In genomic region chrX:97000682-97001393, GRCh38 we compare ENCODE assay signal across 30 cellular contexts.
"Had no signal": no experiment of that assay in that cellular context is flagged by ENCODE, and none has a peak within 500 bp of the region (broad histone marks: within the 10 kb centered on the region; RNA-seq: fewer than 3 reads in every experiment).

No MANE protein-coding gene starts in this region.

- H3K27ac Mint-ChIP-seq: activated CD4-positive, alpha-beta T cell treated with anti-CD3 and anti-CD28 coated beads for 36 hours; activated CD4-positive, alpha-beta T cell treated with anti-CD3 and anti-CD28 coated beads, Interleukin-2, amount 10 ng/mL, durations not matched to agents 7 days and 5 days; activated CD8-positive, alpha-beta T cell treated with anti-CD3 and anti-CD28 coated beads, Interleukin-2, amount 10 ng/mL, durations not matched to agents 7 days and 5 days; activated naive CD4-positive, alpha-beta T cell treated with anti-CD3 and anti-CD28 coated beads, Interleukin-2, amount 50 U/mL, for 72 hours; activated T-helper 2 cell treated with anti-CD3 and anti-CD28 coated beads, Interferon-gamma antibody, Interleukin-2, Interleukin-4, amounts not matched to agents 10 μg/mL and 5 μg/mL and 100 μg/mL, durations not matched to agents 14 hours and 24 hours and 36 hours; T-helper 2 cell treated with Interferon-gamma antibody and Interleukin-4, amounts not matched to agents 5 μg/mL and 100 μg/mL, for 36 hours had no signal

- H3K27me3 Mint-ChIP-seq: activated CD4-positive, alpha-beta T cell treated with anti-CD3 and anti-CD28 coated beads for 36 hours; activated CD4-positive, alpha-beta T cell treated with anti-CD3 and anti-CD28 coated beads, Interleukin-2, amount 10 ng/mL, durations not matched to agents 7 days and 5 days; central memory CD8-positive, alpha-beta T cell had no signal

- DNase-seq: activated CD4-positive, alpha-beta T cell treated with anti-CD3 and anti-CD28 coated beads for 36 hours; activated CD4-positive, alpha-beta T cell treated with anti-CD3 and anti-CD28 coated beads, Interleukin-2, amount 10 ng/mL, durations not matched to agents 7 days and 5 days; activated CD4-positive, alpha-beta T cell treated with anti-CD3 and anti-CD28 coated beads, Interleukin-2, amount 50 U/mL, for 48 hours; activated CD8-positive, alpha-beta memory T cell treated with anti-CD3 and anti-CD28 coated beads, Interleukin-2, amount 50 U/mL, for 4 hours; activated CD8-positive, alpha-beta T cell treated with anti-CD3 and anti-CD28 coated beads, Interleukin-2, amount 10 ng/mL, durations not matched to agents 7 days and 5 days; activated gamma-delta T cell; activated naive CD4-positive, alpha-beta T cell treated with Interleukin-2 at 50 U/mL for 16 hours; activated T-cell treated with anti-CD3 and anti-CD28 coated beads for 4 hours; activated T-cell treated with anti-CD3 and anti-CD28 coated beads, Interleukin-2, amount 50 U/mL, for 48 hours; adrenal gland; brain microvascular endothelial cell; Kasumi-1; KG1; MM.1S; NCI-H1105; NCI-H1417 treated with DMSO at 0.1 percent for 48 hours; NCI-H1930; NCI-H2081 treated with DMSO at 0.1 percent for 48 hours; NCI-H226; NCI-H446 treated with DMSO at 0.1 percent for 48 hours; NCI-H524; NCI-H69; SHP77; SJCRH30 had no signal

- H3K4me3 Mint-ChIP-seq: activated CD4-positive, alpha-beta T cell treated with anti-CD3 and anti-CD28 coated beads for 36 hours; activated CD4-positive, alpha-beta T cell treated with anti-CD3 and anti-CD28 coated beads, Interleukin-2, amount 10 ng/mL, durations not matched to agents 7 days and 5 days; activated CD8-positive, alpha-beta T cell treated with anti-CD3 and anti-CD28 coated beads, Interleukin-2, amount 10 ng/mL, durations not matched to agents 7 days and 5 days; central memory CD8-positive, alpha-beta T cell; T-helper 2 cell treated with Interferon-gamma antibody and Interleukin-4, amounts not matched to agents 5 μg/mL and 100 μg/mL, for 36 hours had no signal

- H3K9me3 Mint-ChIP-seq: activated CD4-positive, alpha-beta T cell treated with anti-CD3 and anti-CD28 coated beads, Interleukin-2, amount 10 ng/mL, durations not matched to agents 7 days and 5 days; activated T-helper 2 cell treated with anti-CD3 and anti-CD28 coated beads, Interferon-gamma antibody, Interleukin-2, Interleukin-4, amounts not matched to agents 10 μg/mL and 5 μg/mL and 100 μg/mL, durations not matched to agents 14 hours and 24 hours and 36 hours; central memory CD8-positive, alpha-beta T cell; T-helper 2 cell treated with Interferon-gamma antibody and Interleukin-4, amounts not matched to agents 5 μg/mL and 100 μg/mL, for 36 hours had no signal

- H3K36me3 Mint-ChIP-seq: activated naive CD4-positive, alpha-beta T cell treated with anti-CD3 and anti-CD28 coated beads, Interleukin-2, amount 50 U/mL, for 72 hours had no signal

- H3K4me1 Mint-ChIP-seq: activated CD4-positive, alpha-beta T cell treated with anti-CD3 and anti-CD28 coated beads for 36 hours; activated CD4-positive, alpha-beta T cell treated with anti-CD3 and anti-CD28 coated beads, Interleukin-2, amount 10 ng/mL, durations not matched to agents 7 days and 5 days; central memory CD8-positive, alpha-beta T cell had no signal

- ATAC-seq: activated CD4-positive, alpha-beta T cell treated with anti-CD3 and anti-CD28 coated beads for 36 hours; activated CD4-positive, CD25-positive, alpha-beta regulatory T cell treated with anti-CD3 and anti-CD28 coated beads, Interleukin-2, amount 50 U/mL, for 24 hours; activated CD8-positive, alpha-beta T cell treated with anti-CD3 and anti-CD28 coated beads, Interleukin-2, amount 10 ng/mL, durations not matched to agents 7 days and 5 days; activated naive CD4-positive, alpha-beta T cell treated with anti-CD3 and anti-CD28 coated beads, Interleukin-2, amount 50 U/mL, for 72 hours; Panc1 had no signal
